ENCODE assay signal across 8 cellular contexts in genomic region chr2:48414980-48415764, GRCh38. TPM values are rescaled to one million over a fixed set of nuclear protein-coding genes. Genes with fewer than 3 reads are reported as not detected.
DNase-seq lines count a peak whose midpoint lies in the region; ATAC-seq, FAIRE-seq and TF ChIP-seq lines count a peak whose summit lies in the region.

No MANE protein-coding gene starts in this region.

- H3K4me3 Mint-ChIP-seq in activated naive CD8-positive, alpha-beta T cell, result peak overlapping the region; percentile 42
- H3K4me3 Mint-ChIP-seq in activated naive CD8-positive, alpha-beta T cell treated with anti-CD3 and anti-CD28 coated beads, Interleukin-2, amount 50 U/mL, for 24 hours, result no peak overlapping the region
- no peak overlapping the region for H3K4me3 Mint-ChIP-seq in activated CD8-positive, alpha-beta T cell treated with anti-CD3 and anti-CD28 coated beads for 36 hours

- no peak for ATAC-seq in activated naive CD8-positive, alpha-beta T cell treated with anti-CD3 and anti-CD28 coated beads, Interleukin-2, amount 50 U/mL, for 24 hours
- ATAC-seq in activated CD8-positive, alpha-beta T cell treated with anti-CD3 and anti-CD28 coated beads for 36 hours, result no peak
- no peak for ATAC-seq in GM21367 (IDR thresholded peaks at IDR 0.05; ENCODE audit: unreplicated experiment)

- POLR2A ChIA-PET in activated CD8-positive, alpha-beta T cell treated with anti-CD3 and anti-CD28 coated beads for 36 hours (lab: Charles Lee), result interaction anchor here (0.6 to 1.4 kb wide), 3 partner anchors 9 to 1007 kb away, joined by 3 read pairs; no protein-coding TSS in a partner anchor

- H3K27me3 Mint-ChIP-seq in activated naive CD8-positive, alpha-beta T cell, result no peaks in the 10 kb centered on the region
- no peaks in the 10 kb centered on the region for H3K27me3 Mint-ChIP-seq in activated naive CD8-positive, alpha-beta T cell treated with anti-CD3 and anti-CD28 coated beads, Interleukin-2, amount 50 U/mL, for 24 hours
- H3K27me3 Mint-ChIP-seq in activated CD8-positive, alpha-beta T cell treated with anti-CD3 and anti-CD28 coated beads for 36 hours, result no peaks in the 10 kb centered on the region

- peak; percentile 27 for FAIRE-seq in islet of Langerhans (lab: Jason Lieb, UNC)

- H3K4me1 Mint-ChIP-seq in activated naive CD8-positive, alpha-beta T cell (ENCODE audit: low read depth), result peaks cover 40% of the 10 kb centered on the region
- peaks cover 28% of the 10 kb centered on the region for H3K4me1 Mint-ChIP-seq in activated naive CD8-positive, alpha-beta T cell treated with anti-CD3 and anti-CD28 coated beads, Interleukin-2, amount 50 U/mL, for 24 hours
- peaks cover 30% of the 10 kb centered on the region for H3K4me1 Mint-ChIP-seq in activated CD8-positive, alpha-beta T cell treated with anti-CD3 and anti-CD28 coated beads for 36 hours (ENCODE audit: low read depth)

- CTCF ChIA-PET in activated CD8-positive, alpha-beta T cell treated with anti-CD3 and anti-CD28 coated beads for 36 hours (lab: Charles Lee), result interaction anchor here (1.0 to 2.3 kb wide), 8 partner anchors 9 to 311 kb away, joined by 3 to 10 read pairs (median 4); no protein-coding TSS in a partner anchor

- no peak overlapping the region for H3K27ac Mint-ChIP-seq in activated naive CD8-positive, alpha-beta T cell
- no peak overlapping the region for H3K27ac Mint-ChIP-seq in activated naive CD8-positive, alpha-beta T cell treated with anti-CD3 and anti-CD28 coated beads, Interleukin-2, amount 50 U/mL, for 24 hours
- peak overlapping the region; percentile 51 for H3K27ac Mint-ChIP-seq in activated CD8-positive, alpha-beta T cell treated with anti-CD3 and anti-CD28 coated beads for 36 hours

- H3K9me3 Mint-ChIP-seq in activated naive CD8-positive, alpha-beta T cell (ENCODE audit: low read depth), result no peaks in the 10 kb centered on the region
- peaks cover 4% of the 10 kb centered on the region for H3K9me3 Mint-ChIP-seq in activated naive CD8-positive, alpha-beta T cell treated with anti-CD3 and anti-CD28 coated beads, Interleukin-2, amount 50 U/mL, for 24 hours
- H3K9me3 Mint-ChIP-seq in activated CD8-positive, alpha-beta T cell treated with anti-CD3 and anti-CD28 coated beads for 36 hours, result no peaks in the 10 kb centered on the region

- H3K36me3 Mint-ChIP-seq in activated naive CD8-positive, alpha-beta T cell, result no peaks in the 10 kb centered on the region
- H3K36me3 Mint-ChIP-seq in activated naive CD8-positive, alpha-beta T cell treated with anti-CD3 and anti-CD28 coated beads, Interleukin-2, amount 50 U/mL, for 24 hours (ENCODE audit: low read depth), result no peaks in the 10 kb centered on the region
- H3K36me3 Mint-ChIP-seq in activated CD8-positive, alpha-beta T cell treated with anti-CD3 and anti-CD28 coated beads for 36 hours (ENCODE audit: low read depth), result no peaks in the 10 kb centered on the region

- intact Hi-C loops in activated CD8-positive, alpha-beta T cell treated with anti-CD3 and anti-CD28 coated beads for 36 hours (cut with micrococcal nuclease), result no loop called here

- no peak for TF ChIP-seq CTCF in activated CD8-positive, alpha-beta T cell treated with anti-CD3 and anti-CD28 coated beads for 36 hours (IDR thresholded peaks at IDR 0.05)

- no peak for DNase-seq in activated naive CD8-positive, alpha-beta T cell treated with anti-CD3 and anti-CD28 coated beads, Interleukin-2, amount 50 U/mL, for 24 hours
- no peak for DNase-seq in activated CD8-positive, alpha-beta T cell treated with anti-CD3 and anti-CD28 coated beads for 36 hours
- DNase-seq in T1000 (lab: John Stamatoyannopoulos, UW), result no peak
- no peak for DNase-seq in mesenteric fat pad (ENCODE audit: low spot score)
- no peak for DNase-seq in stimulated activated CD8-positive, alpha-beta memory T cell treated with anti-CD3 and anti-CD28 coated beads, Interleukin-4, amount 100 ng/mL, for 48 hours

RNA-seq across cellular contexts. Expression of gene PPP1R21, which starts 25.4 kb away (rescaled TPM):
- 10 to 100 TPM; 22.6 to 24.4 TPM for total RNA-seq in activated CD8-positive, alpha-beta T cell treated with anti-CD3 and anti-CD28 coated beads for 36 hours
- total RNA-seq in mesenteric fat pad, result 26.8 TPM
